Comparison of ENCODE assay signal across 14 cellular contexts in the genomic region with DNA sequence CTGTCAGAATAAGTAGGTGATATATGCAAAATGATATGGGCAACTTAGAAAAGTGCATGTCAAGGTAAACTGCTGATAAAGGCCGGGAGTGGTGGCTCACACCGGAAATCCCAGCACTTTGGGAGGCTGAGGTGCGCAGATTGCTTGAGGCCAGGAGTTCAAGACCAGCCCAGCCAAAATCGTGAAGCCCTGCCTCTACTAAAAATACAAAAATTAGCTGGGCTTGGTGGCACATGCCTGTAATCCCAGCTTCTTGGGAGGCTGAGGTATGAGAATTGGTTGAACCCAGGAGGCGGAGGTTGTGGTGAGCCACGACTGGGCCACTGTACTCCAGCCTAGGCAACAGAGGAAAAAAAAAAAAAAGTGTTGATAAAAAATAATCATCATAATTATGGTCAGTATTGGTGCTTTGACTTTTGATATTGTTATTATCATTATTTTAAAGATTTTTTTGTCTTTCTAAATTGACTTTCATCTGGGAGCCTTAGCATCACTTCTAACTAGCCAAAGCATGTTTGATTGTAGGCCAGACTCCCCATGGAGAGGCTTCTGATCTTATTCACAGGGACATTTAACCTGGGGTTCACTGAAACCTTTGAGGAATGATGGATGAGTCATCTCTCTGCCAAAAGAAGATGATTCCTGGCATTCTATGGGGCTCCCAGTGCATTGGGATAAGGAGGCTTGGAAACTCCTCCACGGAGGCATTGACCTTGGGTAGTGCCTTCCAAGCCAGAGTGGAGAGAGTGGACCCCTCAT. TPM values are rescaled to one million over a fixed set of nuclear protein-coding genes. Genes with fewer than 3 reads are reported as not detected.
DNase-seq lines count a peak whose midpoint lies in the region; ATAC-seq and TF ChIP-seq lines count a peak whose summit lies in the region.
"Had no signal": no experiment of that assay in that cellular context is flagged by ENCODE, and none has a peak within 500 bp of the region (broad histone marks: within the 10 kb centered on the region; RNA-seq: fewer than 3 reads in every experiment).

No MANE protein-coding gene starts in this region.

- no peak overlapping the region for H2BK120ac ChIP-seq in mesenchymal stem cell (ENCODE audit: low read depth, low read length)

- H3K27ac ChIP-seq in HUES64 (ENCODE audit: low read depth, low read length) (peak overlapping the region; percentile 27; the same call in 1 of the 2 replicates), mesenchymal stem cell (ENCODE audit: low read length, poor library complexity, severe bottlenecking) (peak overlapping the region; percentile 5), adrenal gland (no peak overlapping the region)
- H3K27ac ChIP-seq: 22Rv1, SJCRH30, tibial nerve had no signal

- H3K9me3 ChIP-seq in HUES64 (ENCODE audit: insufficient read depth, low read depth, low read length), result no peaks in the 10 kb centered on the region
- H3K9me3 ChIP-seq in mesenchymal stem cell (ENCODE audit: control insufficient read depth, low read length), result no peaks in the 10 kb centered on the region
- H3K9me3 ChIP-seq in adrenal gland (replicated peaks in 1 of 3), result no peaks in the 10 kb centered on the region
- H3K9me3 ChIP-seq: SJCRH30, tibial nerve had no signal

- H3K23ac ChIP-seq in mesenchymal stem cell (ENCODE audit: low read length in 2 of 2), result no peak overlapping the region

- H3K27me3 ChIP-seq in HUES64 (ENCODE audit: insufficient read depth, low read length), result no peaks in the 10 kb centered on the region
- H3K27me3 ChIP-seq in mesenchymal stem cell (ENCODE audit: control insufficient read depth in 1 of 2, insufficient read depth in 1 of 2, low read length in 2 of 2), result no peaks in the 10 kb centered on the region
- no peaks in the 10 kb centered on the region for H3K27me3 ChIP-seq in adrenal gland
- H3K27me3 ChIP-seq: SJCRH30, tibial nerve had no signal

- no peak overlapping the region for H3K4me3 ChIP-seq in HUES64 (ENCODE audit: low read length)
- H3K4me3 ChIP-seq in mesenchymal stem cell (ENCODE audit: insufficient read depth in 1 of 2, low read depth in 1 of 2, low read length in 2 of 2), result no peak overlapping the region
- H3K4me3 ChIP-seq in adrenal gland, result no peak overlapping the region
- H3K4me3 ChIP-seq: SJCRH30, tibial nerve had no signal

- H4K8ac ChIP-seq in mesenchymal stem cell (ENCODE audit: low read length), result no peak overlapping the region

- no peak overlapping the region for H4K91ac ChIP-seq in mesenchymal stem cell (ENCODE audit: low read length)

- peak overlapping the region; percentile 21 for H3K27ac Mint-ChIP-seq in activated naive CD8-positive, alpha-beta T cell treated with anti-CD3 and anti-CD28 coated beads, Interleukin-2, amount 50 U/mL, for 24 hours

- no peaks in the 10 kb centered on the region for H3K9me3 Mint-ChIP-seq in activated naive CD8-positive, alpha-beta T cell treated with anti-CD3 and anti-CD28 coated beads, Interleukin-2, amount 50 U/mL, for 24 hours

- no peak overlapping the region for H2AFZ ChIP-seq in mesenchymal stem cell (ENCODE audit: low read depth, low read length)

- H3K4me1 ChIP-seq in HUES64 (ENCODE audit: insufficient read depth, low read length), result peaks cover 44% of the 10 kb centered on the region
- peaks cover 10% of the 10 kb centered on the region for H3K4me1 ChIP-seq in mesenchymal stem cell (ENCODE audit: control insufficient read depth, insufficient read depth, low read depth, low read length)
- peaks cover 23 to 37% of the 10 kb centered on the region in 2 donors for H3K4me1 ChIP-seq in adrenal gland (replicated peaks in 1 of 2)

- H3K18ac ChIP-seq in mesenchymal stem cell (ENCODE audit: low read depth in 1 of 2, low read length in 2 of 2), result no peak overlapping the region

- no peak for ATAC-seq in activated naive CD8-positive, alpha-beta T cell treated with anti-CD3 and anti-CD28 coated beads, Interleukin-2, amount 50 U/mL, for 24 hours

- H2BK12ac ChIP-seq in mesenchymal stem cell (ENCODE audit: low read length in 2 of 2), result no peak overlapping the region

- H2AK5ac ChIP-seq in mesenchymal stem cell (ENCODE audit: low read length, severe bottlenecking), result no peak overlapping the region

- WGBS in HUES64, result 58% methylated on average over 7 of the region's 7 CpGs
- 82% methylated on average over 6 of the region's 7 CpGs for WGBS in mesenchymal stem cell
- WGBS in adrenal gland, 4 donors, result 76 to 84% (median 82%) methylated on average over 7 of the region's 7 CpGs

- H2BK5ac ChIP-seq in mesenchymal stem cell (ENCODE audit: low read depth, low read length, poor library complexity, severe bottlenecking), result no peak overlapping the region

- no peaks in the 10 kb centered on the region for H3K36me3 ChIP-seq in HUES64 (ENCODE audit: insufficient read depth, low read length)
- peaks cover 19 to 58% of the 10 kb centered on the region in 2 experiments for H3K36me3 ChIP-seq in mesenchymal stem cell (ENCODE audit: control insufficient read depth in 1 of 2, insufficient read depth in 2 of 2, low read depth in 1 of 2, low read length in 2 of 2)
- H3K36me3 ChIP-seq in adrenal gland (replicated peaks in 1 of 2), result no peaks in the 10 kb centered on the region

- H3K9ac ChIP-seq in HUES64 (ENCODE audit: low read depth, low read length) (no peak overlapping the region), mesenchymal stem cell (ENCODE audit: low read length) (no peak overlapping the region)

- H2BK15ac ChIP-seq in mesenchymal stem cell (ENCODE audit: low read depth, poor library complexity, severe bottlenecking), result no peak overlapping the region

- no peak overlapping the region for H3K4me2 ChIP-seq in mesenchymal stem cell (ENCODE audit: low read length, poor library complexity, severe bottlenecking)

- DNase-seq in NCI-H146 (lab: John Stamatoyannopoulos, UW) (peak; percentile 19), NCI-H146 treated with DMSO at 0.1 percent for 48 hours (lab: John Stamatoyannopoulos, UW; ENCODE audit: unreplicated experiment) (no peak), mesenchymal stem cell (no peak), adrenal gland (no peak), GM19238 (ENCODE audit: insufficient read length, low spot score) (no peak), 8988T (no peak)
- no peak for DNase-seq in activated naive CD8-positive, alpha-beta T cell treated with anti-CD3 and anti-CD28 coated beads, Interleukin-2, amount 50 U/mL, for 24 hours
- DNase-seq: anterior cingulate cortex, COR-L47, NCI-H1048 had no signal

- H3K27me3 Mint-ChIP-seq in activated naive CD8-positive, alpha-beta T cell treated with anti-CD3 and anti-CD28 coated beads, Interleukin-2, amount 50 U/mL, for 24 hours, result no peaks in the 10 kb centered on the region

- H3K4ac ChIP-seq in mesenchymal stem cell (ENCODE audit: low read depth in 1 of 2, low read length in 2 of 2), result no peak overlapping the region

- no peak overlapping the region for H3K4me3 Mint-ChIP-seq in activated naive CD8-positive, alpha-beta T cell treated with anti-CD3 and anti-CD28 coated beads, Interleukin-2, amount 50 U/mL, for 24 hours

- no peak for TF ChIP-seq POLR2A in adrenal gland (IDR thresholded peaks at IDR 0.05)

- intact Hi-C loops in adrenal gland (cut with DNase I), result no loop called here

- H3K4me1 Mint-ChIP-seq in activated naive CD8-positive, alpha-beta T cell treated with anti-CD3 and anti-CD28 coated beads, Interleukin-2, amount 50 U/mL, for 24 hours, result peaks cover 40% of the 10 kb centered on the region

- no peaks in the 10 kb centered on the region for H3K36me3 Mint-ChIP-seq in activated naive CD8-positive, alpha-beta T cell treated with anti-CD3 and anti-CD28 coated beads, Interleukin-2, amount 50 U/mL, for 24 hours (ENCODE audit: low read depth)

- TF ChIP-seq CTCF in adrenal gland (IDR thresholded peaks at IDR 0.05), result no peak

- peaks cover 33% of the 10 kb centered on the region for H3K79me1 ChIP-seq in mesenchymal stem cell (replicated peaks; ENCODE audit: low read length, poor library complexity, severe bottlenecking)

- H3K14ac ChIP-seq in mesenchymal stem cell (ENCODE audit: low read length in 2 of 2), result no peak overlapping the region

RNA-seq across cellular contexts. Expression of gene ZBTB38, which starts 5.6 kb away (rescaled TPM):
- 13.8 TPM for polyA plus RNA-seq in HUES64 (2013, experiment 1 of 2)
- 16.9 TPM for polyA plus RNA-seq in HUES64 (2013, experiment 2 of 2)
- 42.0 TPM for polyA plus RNA-seq in mesenchymal stem cell (2013, experiment 1 of 2)
- 39.5 TPM for polyA plus RNA-seq in mesenchymal stem cell (2013, experiment 2 of 2)
- total RNA-seq in adrenal gland, result 100 to 1,000 TPM; 116 to 231 (median 167) TPM
- 10 to 100 TPM; 12.0 to 73.9 (median 14.5) TPM for polyA plus RNA-seq in adrenal gland

Comparison
In these comparisons a context has a peak if more than half of its experiments do, and no peak if none do; other contexts are left out.
1. H3K27ac ChIP-seq: peak in HUES64 (single experiment) and mesenchymal stem cell (single experiment); none in adrenal gland (0 of 5).